In the genomic region with DNA sequence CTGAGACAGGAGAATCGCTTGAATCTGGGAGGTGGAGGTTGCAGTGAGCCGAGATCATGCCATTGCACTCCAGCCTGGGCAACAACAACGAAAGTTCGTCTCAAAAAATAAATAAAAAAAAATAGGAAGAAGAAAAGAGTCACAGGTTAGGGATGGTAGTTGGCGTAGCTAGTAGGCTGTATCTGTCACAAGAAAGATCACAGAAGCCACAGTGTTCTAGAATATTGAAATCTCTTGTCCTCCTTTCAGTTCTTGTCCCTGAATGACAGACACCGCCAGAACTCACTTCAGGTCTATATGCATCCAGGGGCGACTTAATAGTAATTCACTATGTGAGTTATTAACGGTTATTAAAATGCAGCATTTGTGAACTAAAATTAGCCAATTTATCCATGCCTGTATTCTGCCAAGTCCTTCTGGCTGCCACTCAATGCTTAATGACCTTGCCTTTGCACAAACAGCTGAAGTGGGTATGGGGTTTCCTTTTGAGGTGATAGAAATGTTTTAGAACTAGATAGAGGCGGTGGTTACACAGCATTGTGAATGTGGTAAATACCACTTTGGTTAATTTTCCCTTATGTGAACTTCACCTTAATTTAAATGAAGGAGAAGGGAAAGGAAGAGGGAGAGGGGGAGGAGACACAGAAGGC, we compare ENCODE assay signal across 22 cellular contexts. TPM values are rescaled to one million over a fixed set of nuclear protein-coding genes. Genes with fewer than 3 reads are reported as not detected.
DNase-seq lines count a peak whose midpoint lies in the region; ATAC-seq lines count a peak whose summit lies in the region.
"Had no signal": no experiment of that assay in that cellular context is flagged by ENCODE, and none has a peak within 500 bp of the region (broad histone marks: within the 10 kb centered on the region; RNA-seq: fewer than 3 reads in every experiment).

No MANE protein-coding gene starts in this region.

- H3K4me1 Mint-ChIP-seq in memory B cell = peaks cover 7% of the 10 kb centered on the region

- no peak overlapping the region for H3K27ac ChIP-seq in Karpas-422 (ENCODE audit: low read length)
- H3K27ac ChIP-seq: 22Rv1, RWPE1, skin epidermis had no signal

- peaks cover under 1% of the 10 kb centered on the region for H3K9me3 Mint-ChIP-seq in memory B cell

- H3K36me3 Mint-ChIP-seq in memory B cell = peaks cover 3% of the 10 kb centered on the region
- H3K36me3 Mint-ChIP-seq: activated naive CD4-positive, alpha-beta T cell treated with anti-CD3 and anti-CD28 coated beads, Interleukin-2, amount 10 ng/mL, durations not matched to agents 7 days and 5 days had no signal

- no peak overlapping the region for H3K9ac ChIP-seq in Karpas-422 (ENCODE audit: low read length)

- H3K4me1 ChIP-seq in Karpas-422 (ENCODE audit: low read length) = peaks cover 13% of the 10 kb centered on the region

- peak overlapping the region; percentile 37 for H3K4me2 ChIP-seq in Karpas-422 (ENCODE audit: low read depth, low read length, poor library complexity, severe bottlenecking)

- H3K4me3 Mint-ChIP-seq in memory B cell = no peak overlapping the region
- H3K4me3 Mint-ChIP-seq: activated naive CD4-positive, alpha-beta T cell treated with anti-CD3 and anti-CD28 coated beads, Interleukin-2, amount 10 ng/mL, durations not matched to agents 7 days and 5 days had no signal

- DNase-seq in DMS53 (lab: John Stamatoyannopoulos, UW) (peak; percentile 39), DMS53 treated with DMSO at 0.1 percent for 48 hours (lab: John Stamatoyannopoulos, UW; ENCODE audit: unreplicated experiment) (no peak), Karpas-422 (no peak), NCI-H2227 treated with DMSO at 0.1 percent for 48 hours (lab: John Stamatoyannopoulos, UW) (peak; percentile 37), memory B cell (ENCODE audit: low spot score in 2 of 2) (no peak), ecto neural progenitor cell (ENCODE audit: low spot score) (no peak)
- DNase-seq: activated CD4-positive, CD25-positive, alpha-beta regulatory T cell treated with anti-CD3 and anti-CD28 coated beads, Interleukin-2, amount 50 U/mL, for 72 hours; activated naive CD4-positive, alpha-beta T cell treated with anti-CD3 and anti-CD28 coated beads, Interleukin-2, amount 10 ng/mL, durations not matched to agents 7 days and 5 days; activated T-cell treated with anti-CD3 and anti-CD28 coated beads for 4 hours; C1 segment of cervical spinal cord; dermis blood vessel endothelial cell; H7; islet precursor cell; NCI-H82; nucleus accumbens; trophoblast cell had no signal

- ATAC-seq in memory B cell (ENCODE audit: low read depth) (no peak), GM21786 (IDR thresholded peaks at IDR 0.05; ENCODE audit: unreplicated experiment) (no peak)
- ATAC-seq in activated CD4-positive, CD25-positive, alpha-beta regulatory T cell treated with anti-CD3 and anti-CD28 coated beads, Interleukin-2, amount 50 U/mL, for 24 hours = no peak
- ATAC-seq: esophagus mucosa had no signal

- H3K27ac Mint-ChIP-seq in memory B cell = peak overlapping the region; percentile 45
- H3K27ac Mint-ChIP-seq: activated naive CD4-positive, alpha-beta T cell treated with anti-CD3 and anti-CD28 coated beads, Interleukin-2, amount 10 ng/mL, durations not matched to agents 7 days and 5 days had no signal

- no peaks in the 10 kb centered on the region for H3K9me2 ChIP-seq in Karpas-422 (replicated peaks; ENCODE audit: insufficient read depth, low read length)

- H4K20me1 ChIP-seq in Karpas-422 (ENCODE audit: insufficient read depth, low read depth, low read length) = no peaks in the 10 kb centered on the region

- H3K79me2 ChIP-seq in Karpas-422 (ENCODE audit: low read length) = no peaks in the 10 kb centered on the region

- no peaks in the 10 kb centered on the region for H3K36me3 ChIP-seq in Karpas-422 (ENCODE audit: insufficient read depth, low read length)

- no peaks in the 10 kb centered on the region for H3K27me3 ChIP-seq in Karpas-422 (ENCODE audit: low read length)

- H3K4me3 ChIP-seq in Karpas-422 (ENCODE audit: low read length) = no peak overlapping the region
- H3K4me3 ChIP-seq: skin epidermis had no signal

- H3K9me3 ChIP-seq in Karpas-422 (ENCODE audit: low read length) = peaks cover 5% of the 10 kb centered on the region; the same call in 1 of the 2 replicates

- no peaks in the 10 kb centered on the region for H3K27me3 Mint-ChIP-seq in memory B cell
- H3K27me3 Mint-ChIP-seq: activated naive CD4-positive, alpha-beta T cell treated with anti-CD3 and anti-CD28 coated beads, Interleukin-2, amount 10 ng/mL, durations not matched to agents 7 days and 5 days had no signal

- H2AFZ ChIP-seq in Karpas-422 (ENCODE audit: low read length) = peak overlapping the region; percentile 62; the same call in 1 of the 2 replicates

RNA-seq across cellular contexts. Expression of a gene that starts 41.3 kb away (rescaled TPM):
- 33.0 and 44.1 TPM in 2 replicates for total RNA-seq in Karpas-422 (2014; rRNA removed; shearing (Covaris generic); ENCODE audit: low replicate concordance)

Comparison
In these comparisons a context has a peak if more than half of its experiments do, and no peak if none do; other contexts are left out.
1. DNase-seq: peak in DMS53 (single experiment) and NCI-H2227 treated with DMSO at 0.1 percent for 48 hours (single experiment); none in DMS53 treated with DMSO at 0.1 percent for 48 hours (single experiment), Karpas-422 (single experiment), memory B cell (0 of 2) and ecto neural progenitor cell (single experiment).